In genomic region chr16:50266337-50267091, GRCh38 we compare ENCODE assay signal across 8 cellular contexts. TPM values are rescaled to one million over a fixed set of nuclear protein-coding genes. Genes with fewer than 3 reads are reported as not detected.
DNase-seq lines count a peak whose midpoint lies in the region; ATAC-seq and TF ChIP-seq lines count a peak whose summit lies in the region.

ADCY7 (plus strand) TSS chr16:50266551; CDS start chr16:50288180, 21,629 bp downstream.

- peak within 1 kb of the TSS; percentile 81 for H2AFZ ChIP-seq in SK-N-SH (ENCODE audit: low read depth)
- no peak within 1 kb of the TSS for H2AFZ ChIP-seq in smooth muscle cell (ENCODE audit: low read depth)

- H3K36me3 Mint-ChIP-seq in activated naive CD4-positive, alpha-beta T cell treated with anti-CD3 and anti-CD28 coated beads, Interleukin-2, amount 10 ng/mL, durations not matched to agents 7 days and 5 days, result peaks cover 39% of the 10 kb centered on the region

- H3K4me1 ChIP-seq in SK-N-SH (ENCODE audit: control insufficient read depth in 1 of 2, insufficient read depth in 2 of 2, low read depth in 1 of 2, low read length in 1 of 2), result peaks cover 18 to 33% of the 10 kb centered on the region in 2 experiments; a peak in 3 of 4 replicates
- H3K4me1 ChIP-seq in left ventricle myocardium inferior, result peaks cover 14% of the 10 kb centered on the region
- H3K4me1 ChIP-seq in smooth muscle cell (ENCODE audit: low read depth), result peaks cover 10% of the 10 kb centered on the region

- peak within 1 kb of the TSS; percentile 42 to 64 for H3K4me3 ChIP-seq in SK-N-SH (ENCODE audit: low read depth in 2 of 2, low read length in 1 of 2)
- peak within 1 kb of the TSS; percentile 59 for H3K4me3 ChIP-seq in left ventricle myocardium inferior
- peak within 1 kb of the TSS; percentile 36 for H3K4me3 ChIP-seq in smooth muscle cell

- H3K9me3 Mint-ChIP-seq in activated naive CD4-positive, alpha-beta T cell treated with anti-CD3 and anti-CD28 coated beads, Interleukin-2, amount 10 ng/mL, durations not matched to agents 7 days and 5 days, result no peaks in the 10 kb centered on the region

- H3K4me2 ChIP-seq in SK-N-SH (peak within 1 kb of the TSS; percentile 85), smooth muscle cell (peak within 1 kb of the TSS; percentile 83)

- DNase-seq in AG09319 (ENCODE audit: extremely low read depth, low read depth) (peak; percentile 49), GM19238 (ENCODE audit: insufficient read length, low spot score) (peak; percentile 66), SK-N-SH (peak; percentile 85), left ventricle myocardium inferior (peak; percentile 69), smooth muscle cell (lab: John Stamatoyannopoulos, UW; ENCODE audit: unreplicated experiment) (peak; percentile 45), 8988T (no peak)
- DNase-seq in activated naive CD4-positive, alpha-beta T cell treated with anti-CD3 and anti-CD28 coated beads, Interleukin-2, amount 10 ng/mL, durations not matched to agents 7 days and 5 days, result peak; percentile 90

- ATAC-seq in HG03378 (IDR thresholded peaks at IDR 0.05; ENCODE audit: unreplicated experiment), result peak; percentile 74

- CTCF ChIA-PET in SK-N-SH (lab: Yijun Ruan, JAX), result interaction anchor here (0.6 to 1.6 kb wide), 9 partner anchors 12 to 358 kb away, joined by 3 to 8 read pairs (median 3); no protein-coding TSS in a partner anchor
- CTCF ChIA-PET in activated naive CD4-positive, alpha-beta T cell treated with anti-CD3 and anti-CD28 coated beads, Interleukin-2, amount 10 ng/mL, durations not matched to agents 7 days and 5 days (lab: Charles Lee), result interaction anchor here (0.9 to 2.3 kb wide), 4 partner anchors 8 to 89 kb away, joined by 3 to 18 read pairs (median 6); no protein-coding TSS in a partner anchor

- H3K27me3 ChIP-seq in SK-N-SH (ENCODE audit: insufficient read depth), result no peaks in the 10 kb centered on the region
- peaks cover 40% of the 10 kb centered on the region for H3K27me3 ChIP-seq in left ventricle myocardium inferior (ENCODE audit: low read depth)
- no peaks in the 10 kb centered on the region for H3K27me3 ChIP-seq in smooth muscle cell (ENCODE audit: low read depth)

- peaks cover 5% of the 10 kb centered on the region for H3K27me3 Mint-ChIP-seq in activated naive CD4-positive, alpha-beta T cell treated with anti-CD3 and anti-CD28 coated beads, Interleukin-2, amount 10 ng/mL, durations not matched to agents 7 days and 5 days

- H3K27ac ChIP-seq in SK-N-SH (ENCODE audit: low read depth in 2 of 2, low read length in 1 of 2) (peak within 1 kb of the TSS; percentile 50 to 82), left ventricle myocardium inferior (replicated peaks) (peak within 1 kb of the TSS; percentile 62), smooth muscle cell (ENCODE audit: low read depth) (peak within 1 kb of the TSS; percentile 93)

- TF ChIP-seq CTCF in AG09319 (IDR thresholded peaks at IDR 0.05; ENCODE audit: low read depth, low read length) (no peak), SK-N-SH (IDR thresholded peaks at IDR 0.05) (no peak), left ventricle myocardium inferior (IDR thresholded peaks at IDR 0.05; ENCODE audit: borderline replicate concordance) (no peak), smooth muscle cell (IDR thresholded peaks at IDR 0.05; ENCODE audit: borderline replicate concordance, insufficient read depth, poor library complexity, severe bottlenecking) (no peak)

- peak within 1 kb of the TSS; percentile 95 for H3K27ac Mint-ChIP-seq in activated naive CD4-positive, alpha-beta T cell treated with anti-CD3 and anti-CD28 coated beads, Interleukin-2, amount 10 ng/mL, durations not matched to agents 7 days and 5 days

- intact Hi-C loops in left ventricle myocardium inferior (cut with micrococcal nuclease), result no loop called here

- H3K36me3 ChIP-seq in SK-N-SH (replicated peaks in 1 of 2; ENCODE audit: control insufficient read depth in 1 of 2, insufficient read depth in 2 of 2, low read length in 1 of 2) (no peaks in the 10 kb centered on the region), left ventricle myocardium inferior (no peaks in the 10 kb centered on the region), smooth muscle cell (ENCODE audit: low read depth) (no peaks in the 10 kb centered on the region)

- H3K9me3 ChIP-seq in SK-N-SH (no peaks in the 10 kb centered on the region), left ventricle myocardium inferior (replicated peaks) (no peaks in the 10 kb centered on the region), smooth muscle cell (replicated peaks; ENCODE audit: low read depth) (no peaks in the 10 kb centered on the region)

- peak within 1 kb of the TSS; percentile 66 for H3K9ac ChIP-seq in SK-N-SH
- peak within 1 kb of the TSS; percentile 79 for H3K9ac ChIP-seq in smooth muscle cell (ENCODE audit: low read depth)

- H3K4me3 Mint-ChIP-seq in activated naive CD4-positive, alpha-beta T cell treated with anti-CD3 and anti-CD28 coated beads, Interleukin-2, amount 10 ng/mL, durations not matched to agents 7 days and 5 days, result peak within 1 kb of the TSS; percentile 98

- H4K20me1 ChIP-seq in SK-N-SH (ENCODE audit: insufficient read depth) (no peaks in the 10 kb centered on the region), smooth muscle cell (ENCODE audit: low read depth) (peaks cover 19% of the 10 kb centered on the region)

- POLR2A ChIA-PET in SK-N-SH (lab: Yijun Ruan, JAX), result interaction anchor here (0.5 to 1.4 kb wide), 3 partner anchors 18 to 155 kb away, joined by 3 to 5 read pairs (median 3); no protein-coding TSS in a partner anchor

- H3K4me1 Mint-ChIP-seq in activated naive CD4-positive, alpha-beta T cell treated with anti-CD3 and anti-CD28 coated beads, Interleukin-2, amount 10 ng/mL, durations not matched to agents 7 days and 5 days, result peaks cover 80% of the 10 kb centered on the region

- no peaks in the 10 kb centered on the region for H3K9me2 ChIP-seq in SK-N-SH

- H3F3A ChIP-seq in SK-N-SH (replicated peaks; ENCODE audit: insufficient read depth) (peaks cover 3% of the 10 kb centered on the region), smooth muscle cell (ENCODE audit: low read depth) (no peaks in the 10 kb centered on the region)

- 28% methylated on average over 15 of the region's 25 CpGs for WGBS in SK-N-SH (ENCODE audit: low lambda C conversion rate)
- WGBS in smooth muscle cell (ENCODE audit: low lambda C conversion rate), result 2% methylated on average over 13 of the region's 25 CpGs

- TF ChIP-seq EP300 in SK-N-SH (IDR thresholded peaks at IDR 0.05; ENCODE audit: borderline replicate concordance in 1 of 2, low read depth in 1 of 2, low read length in 1 of 2), result peak in 1 of 2 experiments; percentile 47; a peak in 1 of 4 replicates

- TF ChIP-seq RAD21 in SK-N-SH (IDR thresholded peaks at IDR 0.05; ENCODE audit: low read length), result no peak

- H3K79me2 ChIP-seq in SK-N-SH (ENCODE audit: insufficient read depth), result peaks cover 17% of the 10 kb centered on the region
- H3K79me2 ChIP-seq in smooth muscle cell (ENCODE audit: low read depth), result peaks cover 14% of the 10 kb centered on the region

TF ChIP-seq in SK-N-SH, 30 proteins besides CTCF, POLR2A, EP300 and RAD21:
- no peak for TF ChIP-seq RXRA (IDR thresholded peaks at IDR 0.05; ENCODE audit: borderline replicate concordance, low read depth)
- TF ChIP-seq ELF1 (IDR thresholded peaks at IDR 0.05), result peak; percentile 80
- no peak for TF ChIP-seq EZH2phosphoT487 (IDR thresholded peaks at IDR 0.05; ENCODE audit: borderline replicate concordance, low read depth)
- peak; percentile 36; the same call in 1 of the 2 replicates for TF ChIP-seq JUND (IDR thresholded peaks at IDR 0.05)
- TF ChIP-seq TAF1 (IDR thresholded peaks at IDR 0.05; ENCODE audit: borderline replicate concordance, low read depth, low read length), result peak; percentile 65; the same call in 1 of the 2 replicates
- TF ChIP-seq TCF12 (IDR thresholded peaks at IDR 0.05), result peak; percentile 51; the same call in 1 of the 2 replicates
- no peak for TF ChIP-seq RFX5 (IDR thresholded peaks at IDR 0.05; ENCODE audit: low read length)
- peak; percentile 72 for TF ChIP-seq MAX (IDR thresholded peaks at IDR 0.05; ENCODE audit: low read depth)
- TF ChIP-seq FOSL2 (IDR thresholded peaks at IDR 0.05; ENCODE audit: borderline replicate concordance, low read depth), result peak; percentile 73; the same call in 1 of the 2 replicates
- no peak for TF ChIP-seq USF1 (IDR thresholded peaks at IDR 0.05; ENCODE audit: borderline replicate concordance, low read depth)
- TF ChIP-seq POLR2AphosphoS5 (IDR thresholded peaks at IDR 0.05; ENCODE audit: low read depth, low read length), result 0 out of 2 replicates have a peak, but pooled peaks have one; percentile 13
- TF ChIP-seq CHD2 (IDR thresholded peaks at IDR 0.05; ENCODE audit: low read length, partially characterized antibody), result peak; percentile 56
- TF ChIP-seq MXI1 (IDR thresholded peaks at IDR 0.05; ENCODE audit: low read depth, low read length), result peak; percentile 50; the same call in 1 of the 2 replicates
- no peak for TF ChIP-seq TEAD4 (IDR thresholded peaks at IDR 0.05; ENCODE audit: borderline replicate concordance, insufficient read depth)
- no peak for TF ChIP-seq USF2 (IDR thresholded peaks at IDR 0.05; ENCODE audit: borderline replicate concordance, low read depth, low read length)

RNA-seq across cellular contexts. Expression of gene ADCY7, which starts in this region (rescaled TPM):
- polyA plus RNA-seq in SK-N-SH (2012; rRNA removed), result 13.8 and 14.3 TPM in 2 replicates
- polyA plus RNA-seq in SK-N-SH (2012; cell fraction: cytosol; rRNA removed), result 6.6 and 11.7 TPM in 2 replicates
- 24.3 and 32.0 TPM in 2 replicates for polyA plus RNA-seq in SK-N-SH (2012; cell fraction: nucleus; rRNA removed)
- total RNA-seq in left ventricle myocardium inferior, result 9.7 TPM
- total RNA-seq in smooth muscle cell, result 31.6 and 37.1 TPM in 2 replicates
- 28.1 and 30.7 TPM in 2 replicates for polyA plus RNA-seq in smooth muscle cell
